In genomic region chrX:13153796-13154195, GRCh38 we compare ENCODE assay signal across 33 cellular contexts.
A peak's percentile ranks its signal among the peaks of the same experiment; 100 is the strongest.
DNase-seq lines count a peak whose midpoint lies in the region; ATAC-seq and TF ChIP-seq lines count a peak whose summit lies in the region.
"Had no signal": no experiment of that assay in that cellular context is flagged by ENCODE, and none has a peak within 500 bp of the region (broad histone marks: within the 10 kb centered on the region; RNA-seq: fewer than 3 reads in every experiment).

No MANE protein-coding gene starts in this region.

- no peaks in the 10 kb centered on the region for H3K27me3 ChIP-seq in ACC112 (ENCODE audit: insufficient read depth, low read length)
- H3K27me3 ChIP-seq: hepatocyte, ovary, spleen had no signal

- no peak for ATAC-seq in natural killer cell
- no peak for ATAC-seq in activated T-cell treated with anti-CD3 and anti-CD28 coated beads, Interleukin-2, amount 50 U/mL, for 72 hours (replicated peaks in 1 of 2)
- ATAC-seq: left lobe of liver; naive thymus-derived CD8-positive, alpha-beta T cell; Right ventricle myocardium inferior; stimulated activated effector memory CD8-positive, alpha-beta T cell treated with anti-CD3 and anti-CD28 coated beads, Interleukin-12 subunit alpha, Interleukin-12 subunit beta, amount 100 ng/mL, for 72 hours had no signal

- no peak overlapping the region for H3K4me3 ChIP-seq in ACC112 (ENCODE audit: low read depth, low read length)
- H3K4me3 ChIP-seq in fibroblast of the aortic adventitia (ENCODE audit: low read depth, low read length): no peak overlapping the region
- H3K4me3 ChIP-seq: BLaER1 treated with 17β-estradiol and CSF1 and Interleukin-3, amounts not matched to agents 10 nM and 100 nM; dorsolateral prefrontal cortex; hepatocyte; ovary; spleen had no signal

- H3K27me3 Mint-ChIP-seq in natural killer cell (ENCODE audit: low read depth in 2 of 2): peaks cover 0 to 1% of the 10 kb centered on the region in 2 donors
- H3K27me3 Mint-ChIP-seq in activated T-cell treated with anti-CD3 and anti-CD28 coated beads, Interleukin-2, amount 50 U/mL, for 72 hours (ENCODE audit: low read depth): peaks cover 13% of the 10 kb centered on the region
- H3K27me3 Mint-ChIP-seq: activated B cell treated with CpG ODN at 0.5 μM for 24 hours; activated naive CD8-positive, alpha-beta T cell; central memory CD8-positive, alpha-beta T cell; naive thymus-derived CD8-positive, alpha-beta T cell had no signal

- H3K36me3 ChIP-seq in ACC112 (ENCODE audit: insufficient read depth, low read length): no peaks in the 10 kb centered on the region
- H3K36me3 ChIP-seq: BLaER1 treated with 17β-estradiol and CSF1 and Interleukin-3, amounts not matched to agents 10 nM and 100 nM; ovary; spleen had no signal

- H3K27ac ChIP-seq in ACC112 (ENCODE audit: low read depth, low read length): peak overlapping the region; percentile 37; the same call in 1 of the 2 replicates
- H3K27ac ChIP-seq: BLaER1 treated with 17β-estradiol and CSF1 and Interleukin-3, amounts not matched to agents 10 nM and 100 nM; dorsolateral prefrontal cortex; hepatocyte; ovary; spleen had no signal

- peaks cover 0 to 3% of the 10 kb centered on the region in 2 donors for H3K9me3 Mint-ChIP-seq in natural killer cell
- peaks cover 7 to 9% of the 10 kb centered on the region in 2 donors for H3K9me3 Mint-ChIP-seq in activated T-cell treated with anti-CD3 and anti-CD28 coated beads, Interleukin-2, amount 50 U/mL, for 72 hours
- H3K9me3 Mint-ChIP-seq: stimulated activated effector memory CD8-positive, alpha-beta T cell treated with anti-CD3 and anti-CD28 coated beads, Interleukin-12 subunit alpha, Interleukin-12 subunit beta, amount 100 ng/mL, for 72 hours had no signal

- no peak overlapping the region for H3K4me3 Mint-ChIP-seq in natural killer cell
- no peak overlapping the region for H3K4me3 Mint-ChIP-seq in activated T-cell treated with anti-CD3 and anti-CD28 coated beads, Interleukin-2, amount 50 U/mL, for 72 hours
- H3K4me3 Mint-ChIP-seq: activated B cell treated with CpG ODN at 0.5 μM for 24 hours; activated naive CD8-positive, alpha-beta T cell; central memory CD8-positive, alpha-beta T cell; immature natural killer cell; stimulated activated effector memory CD8-positive, alpha-beta T cell treated with anti-CD3 and anti-CD28 coated beads, Interleukin-12 subunit alpha, Interleukin-12 subunit beta, amount 100 ng/mL, for 72 hours had no signal

- TF ChIP-seq CTCF in fibroblast of the aortic adventitia (IDR thresholded peaks at IDR 0.05; ENCODE audit: insufficient read depth, low read length) (no peak), natural killer cell (IDR thresholded peaks at IDR 0.05) (no peak)

- H3K4me1 ChIP-seq in ACC112 (ENCODE audit: control insufficient read depth, insufficient read depth, low read length, unreplicated experiment): peaks cover 3% of the 10 kb centered on the region

- DNase-seq in GM04504 (ENCODE audit: low read depth): peak; percentile 27
- DNase-seq in MV-4-11 (lab: John Stamatoyannopoulos, UW): peak; percentile 31
- peak; percentile 69 for DNase-seq in fibroblast of the aortic adventitia (ENCODE audit: low read depth)
- no peak for DNase-seq in UCSD-AML1 (lab: John Stamatoyannopoulos, UW; ENCODE audit: unreplicated experiment)
- DNase-seq in medulla oblongata (ENCODE audit: extremely low spot score): no peak
- DNase-seq in natural killer cell: no peak
- DNase-seq in activated T-cell treated with anti-CD3 and anti-CD28 coated beads, Interleukin-2, amount 50 U/mL, for 72 hours: no peak
- DNase-seq: ACHN; activated B cell treated with CpG ODN at 0.5 μM for 24 hours; activated CD4-positive, alpha-beta T cell treated with anti-CD3 and anti-CD28 coated beads, Interleukin-2, amount 50 U/mL, for 4 hours; activated CD8-positive, alpha-beta memory T cell treated with anti-CD3 and anti-CD28 coated beads, Interleukin-2, amount 50 U/mL, for 48 hours; Calu3; DND-41; dorsolateral prefrontal cortex; foreskin melanocyte; immature natural killer cell; midbrain; naive thymus-derived CD8-positive, alpha-beta T cell; NCI-H1105; NCI-H2029 treated with DMSO at 0.1 percent for 48 hours; ovary; spleen; stimulated activated CD4-positive, alpha-beta T cell treated with anti-CD3 and anti-CD28 coated beads, Interleukin-2, amount 100 ng/mL, for 48 hours; T-helper 9 cell had no signal

- H3K4me1 Mint-ChIP-seq in natural killer cell: peaks cover 7 to 8% of the 10 kb centered on the region in 2 donors
- peaks cover 14% of the 10 kb centered on the region for H3K4me1 Mint-ChIP-seq in activated T-cell treated with anti-CD3 and anti-CD28 coated beads, Interleukin-2, amount 50 U/mL, for 72 hours (ENCODE audit: low read depth)
- H3K4me1 Mint-ChIP-seq: activated B cell treated with CpG ODN at 0.5 μM for 24 hours; stimulated activated effector memory CD8-positive, alpha-beta T cell treated with anti-CD3 and anti-CD28 coated beads, Interleukin-12 subunit alpha, Interleukin-12 subunit beta, amount 100 ng/mL, for 72 hours had no signal

- no peak overlapping the region for H2AFZ ChIP-seq in ACC112 (ENCODE audit: low read length, unreplicated experiment)
- H2AFZ ChIP-seq: hepatocyte had no signal

- peak overlapping the region in 1 of 2 donors; percentile 49 for H3K27ac Mint-ChIP-seq in natural killer cell
- H3K27ac Mint-ChIP-seq in activated T-cell treated with anti-CD3 and anti-CD28 coated beads, Interleukin-2, amount 50 U/mL, for 72 hours: no peak overlapping the region
- H3K27ac Mint-ChIP-seq: activated B cell treated with CpG ODN at 0.5 μM for 24 hours; activated naive CD8-positive, alpha-beta T cell; activated T-helper 2 cell treated with anti-CD3 and anti-CD28 coated beads, Interferon-gamma antibody, Interleukin-2, Interleukin-4, amounts not matched to agents 10 μg/mL and 5 μg/mL and 100 μg/mL, durations not matched to agents 14 hours and 24 hours and 36 hours; stimulated activated effector memory CD8-positive, alpha-beta T cell treated with anti-CD3 and anti-CD28 coated beads, Interleukin-12 subunit alpha, Interleukin-12 subunit beta, amount 100 ng/mL, for 72 hours had no signal

- intact Hi-C loops in natural killer cell (cut with micrococcal nuclease): no loop called here

- H3K36me3 Mint-ChIP-seq in natural killer cell: no peaks in the 10 kb centered on the region
- peaks cover 6 to 16% of the 10 kb centered on the region in 2 donors for H3K36me3 Mint-ChIP-seq in activated T-cell treated with anti-CD3 and anti-CD28 coated beads, Interleukin-2, amount 50 U/mL, for 72 hours (ENCODE audit: insufficient read depth in 2 of 2)
- H3K36me3 Mint-ChIP-seq: stimulated activated effector memory CD8-positive, alpha-beta T cell treated with anti-CD3 and anti-CD28 coated beads, Interleukin-12 subunit alpha, Interleukin-12 subunit beta, amount 100 ng/mL, for 72 hours had no signal

- H3K79me2 ChIP-seq in ACC112 (ENCODE audit: control insufficient read depth, insufficient read depth, low read length, unreplicated experiment): no peaks in the 10 kb centered on the region
- H3K79me2 ChIP-seq: hepatocyte had no signal

Comparison
In these comparisons a context has a peak if more than half of its experiments do, and no peak if none do; other contexts are left out.
1. DNase-seq: peak in GM04504 (single experiment), MV-4-11 (single experiment) and fibroblast of the aortic adventitia (single experiment); none in UCSD-AML1 (single experiment), medulla oblongata (single experiment), natural killer cell (single experiment) and activated T-cell treated with anti-CD3 and anti-CD28 coated beads, Interleukin-2, amount 50 U/mL, for 72 hours (0 of 2).